In the genomic region with DNA sequence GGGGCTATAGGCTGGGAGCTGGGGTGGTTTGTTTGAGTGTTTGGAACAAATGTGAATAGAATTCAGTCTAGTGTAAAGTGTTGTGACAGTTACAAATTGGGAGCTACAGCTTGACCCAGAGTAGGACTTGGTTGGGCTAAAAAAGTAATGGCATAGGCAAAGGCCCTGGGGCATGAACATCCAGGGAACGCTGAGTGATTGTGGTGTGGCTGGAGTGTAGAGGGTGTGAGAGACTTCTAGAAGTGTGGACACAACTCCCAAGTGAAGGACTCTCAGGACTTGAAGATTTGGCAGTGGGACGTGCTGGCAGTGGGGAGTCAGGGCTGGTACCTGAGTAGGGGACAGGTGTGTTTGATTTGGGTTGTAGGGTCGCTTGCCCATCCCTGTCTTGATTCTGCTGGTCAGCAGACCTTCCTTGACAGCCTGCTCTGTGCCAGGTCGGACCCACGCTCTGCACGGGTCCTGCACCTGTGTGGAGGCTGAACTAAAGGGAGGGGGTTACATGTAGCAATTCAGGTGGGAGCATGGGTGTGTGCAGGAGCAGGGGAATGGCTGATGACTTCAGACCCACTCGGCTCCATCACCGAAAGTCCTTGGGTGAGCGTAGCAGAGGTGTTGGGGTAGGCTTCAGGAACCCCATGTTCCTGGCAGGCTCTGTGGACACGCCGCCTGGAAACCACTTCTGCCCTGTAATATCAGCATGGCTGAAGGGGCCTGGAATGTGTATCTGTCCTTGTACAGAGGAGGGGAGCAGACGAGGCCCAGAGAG, we compare ENCODE assay signal across 13 cellular contexts. TPM values are rescaled to one million over a fixed set of nuclear protein-coding genes. Genes with fewer than 3 reads are reported as not detected.
A peak's percentile ranks its signal among the peaks of the same experiment; 100 is the strongest.
DNase-seq lines count a peak whose midpoint lies in the region; ATAC-seq, FAIRE-seq and TF ChIP-seq lines count a peak whose summit lies in the region.
"Had no signal": no experiment of that assay in that cellular context is flagged by ENCODE, and none has a peak within 500 bp of the region (broad histone marks: within the 10 kb centered on the region; RNA-seq: fewer than 3 reads in every experiment).

No MANE protein-coding gene starts in this region.

- ATAC-seq in left lobe of liver (peak; percentile 4), GM18520 (IDR thresholded peaks at IDR 0.05; ENCODE audit: unreplicated experiment) (no peak)

- H3K9me3 Mint-ChIP-seq in MCF 10A (ENCODE audit: unreplicated experiment): no peaks in the 10 kb centered on the region

- peaks cover 48% of the 10 kb centered on the region for H3F3A ChIP-seq in GM23248 (ENCODE audit: insufficient read depth)

- WGBS in GM23248 (ENCODE audit: low coverage in 1 of 2, low lambda C conversion rate in 2 of 2, missing lambda C conversion rate in 2 of 2), 2 experiments: 69 to 76% methylated on average over 12 of the region's 12 CpGs

- in situ Hi-C loops in GM23248 (cut with MboI): no loop called here

- H3K9me2 ChIP-seq in GM23248 (ENCODE audit: insufficient read depth): no peaks in the 10 kb centered on the region

- peak overlapping the region; percentile 97 for H3K27ac ChIP-seq in GM23248
- H3K27ac ChIP-seq: WERI-Rb-1 had no signal

- H2AFZ ChIP-seq in GM23248: no peak overlapping the region

- H3K4me1 Mint-ChIP-seq in MCF 10A (ENCODE audit: insufficient read depth, unreplicated experiment): peaks cover 53% of the 10 kb centered on the region

- no peaks in the 10 kb centered on the region for H3K27me3 ChIP-seq in GM23248 (replicated peaks; ENCODE audit: insufficient read depth)
- H3K27me3 ChIP-seq in skeletal muscle satellite cell (ENCODE audit: control insufficient read depth, insufficient read depth, low read length): no peaks in the 10 kb centered on the region

- FAIRE-seq in GM12892 (lab: Jason Lieb, UNC) (no peak), H54 (lab: Jason Lieb, UNC) (no peak)

- no peaks in the 10 kb centered on the region for H3K27me3 Mint-ChIP-seq in MCF 10A (ENCODE audit: insufficient read depth, unreplicated experiment)

- H3K79me2 ChIP-seq in GM23248 (ENCODE audit: insufficient read depth): peaks cover 98% of the 10 kb centered on the region

- POLR2A ChIA-PET in MCF 10A (lab: Yijun Ruan, JAX): interaction anchor here (0.6 to 1.0 kb wide), 3 partner anchors 24 to 1088 kb away, joined by 3 to 4 read pairs (median 3); no protein-coding TSS in a partner anchor

- H3K4me3 Mint-ChIP-seq in MCF 10A (ENCODE audit: unreplicated experiment): peak overlapping the region; percentile 22
- H3K4me3 Mint-ChIP-seq: B cell had no signal

- peaks cover 13% of the 10 kb centered on the region; the same call in 1 of the 2 replicates for H4K20me1 ChIP-seq in GM23248 (ENCODE audit: insufficient read depth)

- no peak for TF ChIP-seq CTCF in MCF 10A (IDR thresholded peaks at IDR 0.05; ENCODE audit: unreplicated experiment)

- no peak for DNase-seq in GM23248
- no peak for DNase-seq in MCF 10A (ENCODE audit: unreplicated experiment)
- DNase-seq in left lobe of liver (ENCODE audit: low spot score): no peak
- DNase-seq in GM12892 (ENCODE audit: insufficient read length): no peak
- no peak for DNase-seq in H54 (ENCODE audit: insufficient read length, low spot score)
- no peak for DNase-seq in stimulated activated CD4-positive, alpha-beta T cell treated with anti-CD3 and anti-CD28 coated beads, Interleukin-4, amount 100 ng/mL, for 1 hour
- DNase-seq: foreskin melanocyte, GDM1, Kasumi-1, WERI-Rb-1 had no signal

- intact Hi-C loops in MCF 10A (cut with micrococcal nuclease): loop anchor here (2.0 to 5.0 kb wide), 3 partner anchors 27 to 40 kb away; no protein-coding TSS in a partner anchor

- H3K36me3 Mint-ChIP-seq in MCF 10A (ENCODE audit: insufficient read depth, unreplicated experiment): peaks cover 7% of the 10 kb centered on the region

- TF ChIP-seq POLR2A in GM12892 (IDR thresholded peaks at IDR 0.05; ENCODE audit: low read depth, low read length): no peak
- TF ChIP-seq POLR2A in H54 (IDR thresholded peaks at IDR 0.05; ENCODE audit: low read depth, low read length): no peak

- H3K4me1 ChIP-seq in GM23248 (ENCODE audit: insufficient read depth): peaks cover 73% of the 10 kb centered on the region
- peaks cover 64% of the 10 kb centered on the region for H3K4me1 ChIP-seq in skeletal muscle satellite cell (ENCODE audit: control insufficient read depth, insufficient read depth, low read length)

- H3K4me3 ChIP-seq in GM23248 (no peak overlapping the region), skeletal muscle satellite cell (ENCODE audit: low read length) (no peak overlapping the region)

- H3K9ac ChIP-seq in GM23248 (peak overlapping the region; percentile 80), skeletal muscle satellite cell (ENCODE audit: low read depth, low read length) (peak overlapping the region; percentile 64)

- H3K27ac Mint-ChIP-seq in MCF 10A (ENCODE audit: low read depth, unreplicated experiment): peak overlapping the region; percentile 93
- H3K27ac Mint-ChIP-seq: B cell had no signal

- peak overlapping the region; percentile 77 for H3K4me2 ChIP-seq in GM23248 (ENCODE audit: unreplicated experiment)
- H3K4me2 ChIP-seq in skeletal muscle satellite cell (ENCODE audit: low read length): peak overlapping the region; percentile 70

- H3K9me3 ChIP-seq in GM23248 (ENCODE audit: low read depth) (no peaks in the 10 kb centered on the region), skeletal muscle satellite cell (replicated peaks; ENCODE audit: low read length) (no peaks in the 10 kb centered on the region)

- CTCF ChIA-PET in MCF 10A (lab: Yijun Ruan, JAX): interaction anchor here (0.6 to 1.6 kb wide), 3 partner anchors 9 to 41 kb away, joined by 3 to 4 read pairs (median 3); no protein-coding TSS in a partner anchor

- no TSS peak for BruUV-seq in MCF 10A (replicated peaks; lab: Mats Ljungman, UMichigan)

- no peaks in the 10 kb centered on the region for H3K36me3 ChIP-seq in GM23248 (ENCODE audit: low read depth)
- peaks cover 19% of the 10 kb centered on the region for H3K36me3 ChIP-seq in skeletal muscle satellite cell (ENCODE audit: insufficient read depth, low read length)
- H3K36me3 ChIP-seq: WERI-Rb-1 had no signal

RNA-seq across cellular contexts. Expression of gene ZMIZ1, which starts 43.3 kb away (rescaled TPM):
- 26.6 and 28.4 TPM in 2 replicates for total RNA-seq in GM23248 (2014; rRNA removed; shearing (Covaris generic))
- polyA plus RNA-seq in GM23248 (2016; fragmentation: Nextera tagmentation; extraction: Ambion mirVana): 20.9 and 21.9 TPM in 2 replicates
- total RNA-seq in MCF 10A (2022): 15.5 and 20.3 TPM in 2 replicates
- 15.0 TPM for total RNA-seq in left lobe of liver
- total RNA-seq in skeletal muscle satellite cell (2012; rRNA removed): 19.0 and 20.1 TPM in 2 replicates
- polyA plus RNA-seq in GM12892 (2012; ENCODE audit: missing spikeins): 30.7 TPM
